In genomic region chr1:6197746-6198427, GRCh38 we compare ENCODE assay signal across 9 cellular contexts. TPM values are rescaled to one million over a fixed set of nuclear protein-coding genes. Genes with fewer than 3 reads are reported as not detected.
DNase-seq lines count a peak whose midpoint lies in the region; ATAC-seq lines count a peak whose summit lies in the region.
"Had no signal": no experiment of that assay in that cellular context is flagged by ENCODE, and none has a peak within 500 bp of the region (broad histone marks: within the 10 kb centered on the region; RNA-seq: fewer than 3 reads in every experiment).

No MANE protein-coding gene starts in this region.

- POLR2A ChIA-PET in activated CD4-positive, alpha-beta T cell treated with anti-CD3 and anti-CD28 coated beads, Interleukin-2, amount 10 ng/mL, durations not matched to agents 7 days and 5 days (lab: Charles Lee), result no interaction called here
- POLR2A ChIA-PET in activated CD8-positive, alpha-beta T cell treated with anti-CD3 and anti-CD28 coated beads, Interleukin-2, amount 10 ng/mL, durations not matched to agents 7 days and 5 days (lab: Charles Lee), result no interaction called here

- no peak for DNase-seq in activated CD4-positive, alpha-beta T cell treated with anti-CD3 and anti-CD28 coated beads, Interleukin-2, amount 10 ng/mL, durations not matched to agents 7 days and 5 days
- DNase-seq in activated CD4-positive, alpha-beta T cell treated with anti-CD3 and anti-CD28 coated beads for 48 hours, result no peak
- no peak for DNase-seq in activated CD8-positive, alpha-beta T cell treated with anti-CD3 and anti-CD28 coated beads, Interleukin-2, amount 10 ng/mL, durations not matched to agents 7 days and 5 days
- DNase-seq in cerebellar nuclear complex (lab: John Stamatoyannopoulos, UW), result no peak
- no peak for DNase-seq in NCI-H1105 treated with DMSO at 0.1 percent for 48 hours (lab: John Stamatoyannopoulos, UW)

- peak overlapping the region; percentile 84 for H3K4me3 Mint-ChIP-seq in activated CD4-positive, alpha-beta T cell treated with anti-CD3 and anti-CD28 coated beads, Interleukin-2, amount 10 ng/mL, durations not matched to agents 7 days and 5 days
- H3K4me3 Mint-ChIP-seq in activated CD8-positive, alpha-beta T cell treated with anti-CD3 and anti-CD28 coated beads, Interleukin-2, amount 10 ng/mL, durations not matched to agents 7 days and 5 days, result peak overlapping the region; percentile 82

- no peaks in the 10 kb centered on the region for H3K9me3 Mint-ChIP-seq in activated CD4-positive, alpha-beta T cell treated with anti-CD3 and anti-CD28 coated beads, Interleukin-2, amount 10 ng/mL, durations not matched to agents 7 days and 5 days
- no peaks in the 10 kb centered on the region for H3K9me3 Mint-ChIP-seq in activated CD8-positive, alpha-beta T cell treated with anti-CD3 and anti-CD28 coated beads, Interleukin-2, amount 10 ng/mL, durations not matched to agents 7 days and 5 days (ENCODE audit: insufficient read depth)

- ATAC-seq in activated CD8-positive, alpha-beta T cell treated with anti-CD3 and anti-CD28 coated beads, Interleukin-2, amount 10 ng/mL, durations not matched to agents 7 days and 5 days, result no peak
- ATAC-seq in HG02884 (IDR thresholded peaks at IDR 0.05; ENCODE audit: unreplicated experiment), result no peak

- no peaks in the 10 kb centered on the region for H3K9me3 ChIP-seq in iPS-18c (ENCODE audit: control insufficient read depth, insufficient read depth, low read length)
- H3K9me3 ChIP-seq in subcutaneous abdominal adipose tissue (ENCODE audit: control insufficient read depth in 5 of 5, low read length in 5 of 5), result no peaks in the 10 kb centered on the region

- H3K4me3 ChIP-seq in iPS-18c (ENCODE audit: insufficient read depth, low read depth, low read length) (peak overlapping the region; percentile 93), subcutaneous abdominal adipose tissue (ENCODE audit: low read depth in 1 of 5, low read length in 5 of 5) (peak overlapping the region; percentile 82 to 96 (median 91))

- peaks cover 41% of the 10 kb centered on the region for H3K4me1 Mint-ChIP-seq in activated CD4-positive, alpha-beta T cell treated with anti-CD3 and anti-CD28 coated beads, Interleukin-2, amount 10 ng/mL, durations not matched to agents 7 days and 5 days
- peaks cover 41% of the 10 kb centered on the region for H3K4me1 Mint-ChIP-seq in activated CD8-positive, alpha-beta T cell treated with anti-CD3 and anti-CD28 coated beads, Interleukin-2, amount 10 ng/mL, durations not matched to agents 7 days and 5 days (ENCODE audit: low read depth)

- no peak overlapping the region for H3K27ac ChIP-seq in subcutaneous abdominal adipose tissue (ENCODE audit: low read depth, low read length)

- CTCF ChIA-PET in activated CD4-positive, alpha-beta T cell treated with anti-CD3 and anti-CD28 coated beads, Interleukin-2, amount 10 ng/mL, durations not matched to agents 7 days and 5 days (lab: Charles Lee), result interaction anchor here (1.2 to 1.6 kb wide), 2 partner anchors 14 to 41 kb away, joined by 3 to 4 read pairs; no protein-coding TSS in a partner anchor
- CTCF ChIA-PET in activated CD8-positive, alpha-beta T cell treated with anti-CD3 and anti-CD28 coated beads, Interleukin-2, amount 10 ng/mL, durations not matched to agents 7 days and 5 days (lab: Charles Lee), result interaction anchor here (0.6 to 3.6 kb wide), 4 partner anchors 12 to 963 kb away, joined by 3 to 13 read pairs (median 6); no protein-coding TSS in a partner anchor

- H3K4me1 ChIP-seq in subcutaneous abdominal adipose tissue (ENCODE audit: control insufficient read depth in 5 of 5, insufficient read depth in 5 of 5, low read length in 5 of 5), result peaks cover 15 to 30% (median 27%) of the 10 kb centered on the region in 5 donors

- peaks cover 37% of the 10 kb centered on the region for H3K36me3 Mint-ChIP-seq in activated CD4-positive, alpha-beta T cell treated with anti-CD3 and anti-CD28 coated beads, Interleukin-2, amount 10 ng/mL, durations not matched to agents 7 days and 5 days (ENCODE audit: low read depth)
- H3K36me3 Mint-ChIP-seq in activated CD8-positive, alpha-beta T cell treated with anti-CD3 and anti-CD28 coated beads, Interleukin-2, amount 10 ng/mL, durations not matched to agents 7 days and 5 days (ENCODE audit: low read depth), result peaks cover 37% of the 10 kb centered on the region

- peaks cover 6 to 34% (median 28%) of the 10 kb centered on the region in 5 donors for H3K36me3 ChIP-seq in subcutaneous abdominal adipose tissue (ENCODE audit: control insufficient read depth in 5 of 5, insufficient read depth in 5 of 5, low read length in 5 of 5)

- peak overlapping the region; percentile 83 for H3K27ac Mint-ChIP-seq in activated CD4-positive, alpha-beta T cell treated with anti-CD3 and anti-CD28 coated beads, Interleukin-2, amount 10 ng/mL, durations not matched to agents 7 days and 5 days
- H3K27ac Mint-ChIP-seq in activated CD8-positive, alpha-beta T cell treated with anti-CD3 and anti-CD28 coated beads, Interleukin-2, amount 10 ng/mL, durations not matched to agents 7 days and 5 days, result peak overlapping the region; percentile 70

- H3K27me3 ChIP-seq in subcutaneous abdominal adipose tissue (ENCODE audit: control insufficient read depth in 5 of 5, insufficient read depth in 4 of 5, low read length in 5 of 5), result no peaks in the 10 kb centered on the region

- H3K9ac ChIP-seq in subcutaneous abdominal adipose tissue (ENCODE audit: low read length in 5 of 5), result peak overlapping the region; percentile 79 to 99 (median 95)

- H3K27me3 Mint-ChIP-seq in activated CD4-positive, alpha-beta T cell treated with anti-CD3 and anti-CD28 coated beads, Interleukin-2, amount 10 ng/mL, durations not matched to agents 7 days and 5 days, result no peaks in the 10 kb centered on the region
- H3K27me3 Mint-ChIP-seq in activated CD8-positive, alpha-beta T cell treated with anti-CD3 and anti-CD28 coated beads, Interleukin-2, amount 10 ng/mL, durations not matched to agents 7 days and 5 days (ENCODE audit: low read depth), result no peaks in the 10 kb centered on the region

RNA-seq across cellular contexts. Expression of gene RPL22, which starts 1.5 kb away (rescaled TPM):
- 100 to 1,000 TPM; 328 to 370 TPM for total RNA-seq in activated CD4-positive, alpha-beta T cell treated with anti-CD3 and anti-CD28 coated beads, Interleukin-2, amount 10 ng/mL, durations not matched to agents 7 days and 5 days
- 100 to 1,000 TPM; 304 to 325 TPM for total RNA-seq in activated CD8-positive, alpha-beta T cell treated with anti-CD3 and anti-CD28 coated beads, Interleukin-2, amount 10 ng/mL, durations not matched to agents 7 days and 5 days

RNA-seq across cellular contexts. Expression of gene RNF207, which starts 8.0 kb away (rescaled TPM):
- total RNA-seq in activated CD4-positive, alpha-beta T cell treated with anti-CD3 and anti-CD28 coated beads, Interleukin-2, amount 10 ng/mL, durations not matched to agents 7 days and 5 days, result 1 to 10 TPM; 4.0 to 7.4 TPM
- total RNA-seq in activated CD8-positive, alpha-beta T cell treated with anti-CD3 and anti-CD28 coated beads, Interleukin-2, amount 10 ng/mL, durations not matched to agents 7 days and 5 days, result 1 to 10 TPM; 1.6 to 2.0 TPM

RNA-seq across cellular contexts. Expression of gene CHD5, which starts 17.8 kb away (rescaled TPM):
- under 1 TPM; 0.67 to 0.96 TPM for total RNA-seq in activated CD4-positive, alpha-beta T cell treated with anti-CD3 and anti-CD28 coated beads, Interleukin-2, amount 10 ng/mL, durations not matched to agents 7 days and 5 days
- total RNA-seq in activated CD8-positive, alpha-beta T cell treated with anti-CD3 and anti-CD28 coated beads, Interleukin-2, amount 10 ng/mL, durations not matched to agents 7 days and 5 days, result under 1 TPM; 0.23 to 0.47 TPM

RNA-seq across cellular contexts. Expression of gene ICMT, which starts 37.9 kb away (rescaled TPM):
- total RNA-seq in activated CD4-positive, alpha-beta T cell treated with anti-CD3 and anti-CD28 coated beads, Interleukin-2, amount 10 ng/mL, durations not matched to agents 7 days and 5 days, result 10 to 100 TPM; 50.4 to 53.3 TPM
- total RNA-seq in activated CD8-positive, alpha-beta T cell treated with anti-CD3 and anti-CD28 coated beads, Interleukin-2, amount 10 ng/mL, durations not matched to agents 7 days and 5 days, result 10 to 100 TPM; 67.9 to 68.7 TPM

RNA-seq across cellular contexts. Expression of gene HES3, which starts 46.1 kb away (rescaled TPM):
- not detected for total RNA-seq in activated CD4-positive, alpha-beta T cell treated with anti-CD3 and anti-CD28 coated beads, Interleukin-2, amount 10 ng/mL, durations not matched to agents 7 days and 5 days
- total RNA-seq in activated CD8-positive, alpha-beta T cell treated with anti-CD3 and anti-CD28 coated beads, Interleukin-2, amount 10 ng/mL, durations not matched to agents 7 days and 5 days, result not detected
- total RNA-seq: activated CD8-positive, alpha-beta memory T cell treated with anti-CD3 and anti-CD28 coated beads for 36 hours had no signal
